ENCODE assay signal across 10 cellular contexts in the genomic region with DNA sequence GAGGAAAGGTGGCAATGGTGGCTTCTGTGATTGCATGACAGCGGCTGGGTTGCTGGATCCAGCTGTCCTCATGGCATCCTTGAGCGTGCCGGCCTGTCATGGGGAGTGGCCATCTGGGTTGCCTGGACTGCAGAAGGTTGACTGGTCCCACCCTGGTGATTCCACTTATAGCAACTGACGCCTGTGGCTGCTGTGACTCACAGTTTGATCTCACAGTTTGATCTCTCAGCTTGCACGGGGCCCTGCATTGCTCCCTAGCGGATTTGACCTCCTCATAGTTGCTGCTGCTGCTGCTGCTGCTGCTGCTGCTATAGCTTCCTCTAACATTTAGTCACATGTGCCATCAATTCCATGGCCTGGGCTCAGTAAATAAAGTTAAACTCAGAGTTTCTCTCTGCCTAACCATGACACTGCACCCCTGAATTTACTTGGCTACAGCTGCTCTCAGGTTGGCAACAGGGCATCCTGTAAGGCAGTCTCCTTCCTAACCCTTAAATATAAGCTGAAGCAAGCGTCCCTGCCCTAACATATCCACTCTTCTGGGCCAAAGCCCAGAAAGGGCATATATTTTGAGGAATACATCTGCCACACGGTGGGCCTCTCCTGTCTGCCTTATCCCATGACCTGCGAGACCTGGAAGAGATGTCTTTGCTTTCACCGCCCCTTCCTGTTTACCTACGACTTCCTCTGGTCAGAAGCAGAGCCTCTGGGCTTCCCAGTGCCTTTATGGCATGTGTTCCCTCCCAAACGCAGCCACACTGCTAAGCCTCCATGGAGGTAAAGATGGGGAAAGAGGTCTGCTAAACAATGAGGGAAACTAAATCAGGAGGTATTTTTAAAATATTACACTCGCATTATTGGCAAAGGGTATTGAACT. TPM values are rescaled to one million over a fixed set of nuclear protein-coding genes. Genes with fewer than 3 reads are reported as not detected.
DNase-seq lines count a peak whose midpoint lies in the region; ATAC-seq, FAIRE-seq and TF ChIP-seq lines count a peak whose summit lies in the region.
"Had no signal": no experiment of that assay in that cellular context is flagged by ENCODE, and none has a peak within 500 bp of the region (broad histone marks: within the 10 kb centered on the region; RNA-seq: fewer than 3 reads in every experiment).

No MANE protein-coding gene starts in this region.

- ATAC-seq in activated T-cell treated with anti-CD3 and anti-CD28 coated beads, Interleukin-2, amount 50 U/mL, for 72 hours (replicated peaks in 1 of 2): no peak
- ATAC-seq in HG03457 (IDR thresholded peaks at IDR 0.05; ENCODE audit: unreplicated experiment): no peak

- peaks cover 6% of the 10 kb centered on the region for H3K4me1 ChIP-seq in Loucy (ENCODE audit: insufficient read depth, low read length, poor library complexity, severe bottlenecking)
- peaks cover 3% of the 10 kb centered on the region for H3K4me1 ChIP-seq in mammary epithelial cell (ENCODE audit: insufficient read depth, low read length)

- dilution Hi-C loops in mammary epithelial cell (cut with HindIII; ENCODE audit: low sequenced_read_pairs): no loop called here

- H3K4me3 Mint-ChIP-seq in activated T-cell treated with anti-CD3 and anti-CD28 coated beads, Interleukin-2, amount 50 U/mL, for 72 hours: no peak overlapping the region

- no peaks in the 10 kb centered on the region for H3K9me3 Mint-ChIP-seq in activated T-cell treated with anti-CD3 and anti-CD28 coated beads, Interleukin-2, amount 50 U/mL, for 72 hours

- CTCF ChIA-PET in mammary epithelial cell (lab: Charles Lee; ENCODE audit: low non-redundant PET): no interaction called here

- 53% methylated on average over 13 of the region's 13 CpGs for WGBS in mammary epithelial cell (ENCODE audit: low coverage, missing lambda C conversion rate)
- WGBS in lower leg skin, 2 donors: 50 to 52% methylated on average over 13 of the region's 13 CpGs

- H3K36me3 Mint-ChIP-seq in activated T-cell treated with anti-CD3 and anti-CD28 coated beads, Interleukin-2, amount 50 U/mL, for 72 hours (ENCODE audit: insufficient read depth in 2 of 2): no peaks in the 10 kb centered on the region

- H3K27ac ChIP-seq in mammary epithelial cell (ENCODE audit: insufficient read depth, low read depth, low read length): no peak overlapping the region

- H3K9ac ChIP-seq in Loucy (ENCODE audit: low read depth, low read length, poor library complexity, severe bottlenecking) (no peak overlapping the region), mammary epithelial cell (ENCODE audit: insufficient read depth, low read length) (no peak overlapping the region)

- H3K9me2 ChIP-seq in Loucy (replicated peaks; ENCODE audit: low read depth, low read length): no peaks in the 10 kb centered on the region

- H2AFZ ChIP-seq in Loucy (ENCODE audit: low read length) (peak overlapping the region; percentile 78), mammary epithelial cell (ENCODE audit: low read depth, low read length) (no peak overlapping the region)

- H3K9me3 ChIP-seq in Loucy (ENCODE audit: insufficient read depth, low read depth, low read length): no peaks in the 10 kb centered on the region
- H3K9me3 ChIP-seq in mammary epithelial cell (replicated peaks; ENCODE audit: insufficient read depth, low read length): no peaks in the 10 kb centered on the region

- H3K4me1 Mint-ChIP-seq in activated T-cell treated with anti-CD3 and anti-CD28 coated beads, Interleukin-2, amount 50 U/mL, for 72 hours (ENCODE audit: low read depth): no peaks in the 10 kb centered on the region

- H3K4me2 ChIP-seq in Loucy (ENCODE audit: low read depth, low read length, poor library complexity, severe bottlenecking) (no peak overlapping the region), mammary epithelial cell (ENCODE audit: insufficient read depth, low read depth, low read length) (peak overlapping the region; percentile 5)

- in situ Hi-C loops in mammary epithelial cell (cut with MboI; ENCODE audit: low sequenced_read_pairs in 2 of 2): no loop called here

- intact Hi-C loops in mammary epithelial cell (cut with micrococcal nuclease) (no loop called here), lower leg skin (cut with DNase I; ENCODE audit: low total_unique reads) (no loop called here)

- peaks cover 9% of the 10 kb centered on the region for H3K27me3 Mint-ChIP-seq in activated T-cell treated with anti-CD3 and anti-CD28 coated beads, Interleukin-2, amount 50 U/mL, for 72 hours (ENCODE audit: low read depth)

- DNase-seq in AG10803 (ENCODE audit: low read depth) (peak; percentile 95), mammary epithelial cell (peak; percentile 71), lower leg skin (ENCODE audit: low spot score in 2 of 2) (peak; percentile 47 to 86), GM19239 (ENCODE audit: insufficient read length, low spot score) (no peak)
- DNase-seq in activated T-cell treated with anti-CD3 and anti-CD28 coated beads, Interleukin-2, amount 50 U/mL, for 72 hours: no peak
- DNase-seq in stimulated activated naive CD4-positive, alpha-beta T cell treated with Interleukin-2 at 50 U/mL for 16 hours (lab: John Stamatoyannopoulos, UW): no peak
- DNase-seq: GF-D8 had no signal

- H3K4me3 ChIP-seq in AG10803 (ENCODE audit: low read length): no peak overlapping the region
- no peak overlapping the region for H3K4me3 ChIP-seq in Loucy (ENCODE audit: low read length, poor library complexity, severe bottlenecking)
- no peak overlapping the region for H3K4me3 ChIP-seq in mammary epithelial cell (replicated peaks in 1 of 3; ENCODE audit: insufficient read depth in 1 of 3, low read depth in 2 of 3, low read length in 3 of 3)
- no peak overlapping the region for H3K4me3 ChIP-seq in lower leg skin (ENCODE audit: low read depth, poor library complexity, severe bottlenecking)
- H3K4me3 ChIP-seq: skin epidermis had no signal

- H3K36me3 ChIP-seq in Loucy (ENCODE audit: insufficient read depth, low read length): no peaks in the 10 kb centered on the region
- no peaks in the 10 kb centered on the region for H3K36me3 ChIP-seq in mammary epithelial cell (ENCODE audit: insufficient read depth, low read length)

- no peaks in the 10 kb centered on the region for H3F3A ChIP-seq in Loucy (ENCODE audit: low read depth)

- H3K27me3 ChIP-seq in Loucy (ENCODE audit: insufficient read depth, low read length, poor library complexity, severe bottlenecking) (no peaks in the 10 kb centered on the region), mammary epithelial cell (ENCODE audit: insufficient read depth, low read length) (no peaks in the 10 kb centered on the region)

- H3K79me2 ChIP-seq in Loucy (ENCODE audit: insufficient read depth, low read length): no peaks in the 10 kb centered on the region
- no peaks in the 10 kb centered on the region for H3K79me2 ChIP-seq in mammary epithelial cell (ENCODE audit: insufficient read depth, low read length)

- no peak for FAIRE-seq in GM19239 (lab: Jason Lieb, UNC)

- TF ChIP-seq POLR2A in lower leg skin (IDR thresholded peaks at IDR 0.05): no peak

- TF ChIP-seq CTCF in AG10803 (conservative IDR thresholded peaks at IDR 0.05; ENCODE audit: low read length) (peak; percentile 19; the same call in 1 of the 2 replicates), Loucy (conservative IDR thresholded peaks at IDR 0.05; ENCODE audit: low read length) (no peak), mammary epithelial cell (conservative IDR thresholded peaks at IDR 0.05 in 1 of 2, IDR thresholded peaks at IDR 0.05 in 1 of 2; ENCODE audit: extremely low read depth in 1 of 2, insufficient read depth in 1 of 2, low read depth in 1 of 2, low read length in 2 of 2) (no peak), lower leg skin (IDR thresholded peaks at IDR 0.05) (no peak)

- H4K20me1 ChIP-seq in Loucy (ENCODE audit: insufficient read depth, low read length, poor library complexity, severe bottlenecking) (no peaks in the 10 kb centered on the region), mammary epithelial cell (ENCODE audit: insufficient read depth, low read length) (no peaks in the 10 kb centered on the region)

- no peak overlapping the region for H3K27ac Mint-ChIP-seq in activated T-cell treated with anti-CD3 and anti-CD28 coated beads, Interleukin-2, amount 50 U/mL, for 72 hours

- no TSS peak for BruUV-seq in mammary epithelial cell (replicated peaks; lab: Mats Ljungman, UMichigan)

RNA-seq across cellular contexts. Expression of gene HECW2, which starts 8.3 kb away (rescaled TPM):
- total RNA-seq in mammary epithelial cell: 1 to 10 TPM in 1 of 2 donors, under 1 TPM in 1; 0.45 to 1.2 TPM
- polyA plus RNA-seq in mammary epithelial cell: 0.06 TPM
- not detected for polyA minus RNA-seq in mammary epithelial cell
- 1 to 10 TPM; 1.8 to 5.3 (median 4.9) TPM for total RNA-seq in lower leg skin
- total RNA-seq in activated T-cell treated with anti-CD3 and anti-CD28 coated beads, Interleukin-2, amount 50 U/mL, for 72 hours: 1 to 10 TPM; 4.4 to 5.2 TPM

RNA-seq across cellular contexts. Expression of gene CCDC150, which starts 37.8 kb away (rescaled TPM):
- total RNA-seq in mammary epithelial cell (1 to 10 TPM; 2.2 to 7.2 TPM), lower leg skin (1 to 10 TPM in 2 of 4 donors, under 1 TPM in 2; 0.22 to 3.4 (median 1.3) TPM)
- polyA plus RNA-seq in mammary epithelial cell: 1.7 TPM
- not detected for polyA minus RNA-seq in mammary epithelial cell
- 10 to 100 TPM; 20.9 to 22.2 TPM for total RNA-seq in activated T-cell treated with anti-CD3 and anti-CD28 coated beads, Interleukin-2, amount 50 U/mL, for 72 hours

Comparison
In these comparisons a context has a peak if more than half of its experiments do, and no peak if none do; other contexts are left out.
1. DNase-seq: peak in AG10803 (single experiment), mammary epithelial cell (single experiment) and lower leg skin (2 of 2); none in activated T-cell treated with anti-CD3 and anti-CD28 coated beads, Interleukin-2, amount 50 U/mL, for 72 hours (0 of 2), stimulated activated naive CD4-positive, alpha-beta T cell treated with Interleukin-2 at 50 U/mL for 16 hours (single experiment) and GM19239 (single experiment).